ENCODE assay signal across 18 cellular contexts in the genomic region with DNA sequence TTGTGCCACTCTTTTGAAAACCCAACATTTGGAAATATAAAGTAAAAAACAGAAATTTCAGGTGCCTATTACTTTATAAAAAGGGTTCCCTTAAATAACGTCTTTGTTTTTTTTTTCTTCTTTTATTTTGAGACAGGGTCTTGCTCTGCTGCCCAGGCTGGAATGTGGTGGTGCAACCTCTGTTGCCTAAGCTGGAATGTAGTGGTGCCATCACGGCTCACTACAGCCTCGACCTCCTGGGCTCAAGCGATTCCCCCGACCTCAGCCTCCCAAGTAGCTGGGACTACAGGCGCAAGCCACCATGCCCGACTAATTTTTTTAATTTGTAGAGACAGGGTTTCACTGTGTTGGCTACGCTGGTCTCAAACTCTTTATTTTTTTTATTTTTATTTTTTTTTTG.
"Had no signal": no experiment of that assay in that cellular context is flagged by ENCODE, and none has a peak within 500 bp of the region (broad histone marks: within the 10 kb centered on the region; RNA-seq: fewer than 3 reads in every experiment).

No MANE protein-coding gene starts in this region.

- H3K4me1 ChIP-seq: colonic mucosa, foreskin keratinocyte, prostate gland had no signal

- H3K27ac ChIP-seq: colonic mucosa, esophagus squamous epithelium, foreskin keratinocyte, pancreas, prostate gland, right lobe of liver, spleen had no signal

- ATAC-seq: foreskin keratinocyte, left colon, natural killer cell, pancreas, right lobe of liver had no signal

- H3K27me3 ChIP-seq: colonic mucosa, esophagus squamous epithelium, foreskin keratinocyte, pancreas, right lobe of liver, spleen had no signal

- DNase-seq: colonic mucosa; dermis blood vessel endothelial cell; esophagus squamous epithelium; foreskin keratinocyte; hippocampal formation; left colon; natural killer cell; occipital lobe; pancreas; retina; right lobe of liver; spleen; stimulated activated CD4-positive, alpha-beta T cell treated with anti-CD3 and anti-CD28 coated beads, Interleukin-2, amount 100 ng/mL, for 24 hours; stimulated activated CD4-positive, alpha-beta T cell treated with anti-CD3 and anti-CD28 coated beads, Interleukin-4, amount 100 ng/mL, for 4 hours; stimulated activated naive CD4-positive, alpha-beta T cell had no signal

- H3K36me3 ChIP-seq: colonic mucosa, esophagus squamous epithelium, pancreas, prostate gland, right lobe of liver, spleen had no signal

- H3K27me3 Mint-ChIP-seq: type B pancreatic cell had no signal

- H3K9me3 ChIP-seq: colonic mucosa, esophagus squamous epithelium, pancreas, prostate gland, right lobe of liver, spleen had no signal

- H3K27ac Mint-ChIP-seq: natural killer cell, type B pancreatic cell had no signal

- H3K4me3 ChIP-seq: colonic mucosa, esophagus squamous epithelium, pancreas, prostate gland, right lobe of liver, spleen had no signal

- H3K9me3 Mint-ChIP-seq: mesothelial cell of epicardium, natural killer cell, type B pancreatic cell had no signal

- H3K4me3 Mint-ChIP-seq: mesothelial cell of epicardium, natural killer cell, type B pancreatic cell had no signal

- H3K36me3 Mint-ChIP-seq: natural killer cell, type B pancreatic cell had no signal
